Comparison of ENCODE assay signal across 9 cellular contexts in the genomic region with DNA sequence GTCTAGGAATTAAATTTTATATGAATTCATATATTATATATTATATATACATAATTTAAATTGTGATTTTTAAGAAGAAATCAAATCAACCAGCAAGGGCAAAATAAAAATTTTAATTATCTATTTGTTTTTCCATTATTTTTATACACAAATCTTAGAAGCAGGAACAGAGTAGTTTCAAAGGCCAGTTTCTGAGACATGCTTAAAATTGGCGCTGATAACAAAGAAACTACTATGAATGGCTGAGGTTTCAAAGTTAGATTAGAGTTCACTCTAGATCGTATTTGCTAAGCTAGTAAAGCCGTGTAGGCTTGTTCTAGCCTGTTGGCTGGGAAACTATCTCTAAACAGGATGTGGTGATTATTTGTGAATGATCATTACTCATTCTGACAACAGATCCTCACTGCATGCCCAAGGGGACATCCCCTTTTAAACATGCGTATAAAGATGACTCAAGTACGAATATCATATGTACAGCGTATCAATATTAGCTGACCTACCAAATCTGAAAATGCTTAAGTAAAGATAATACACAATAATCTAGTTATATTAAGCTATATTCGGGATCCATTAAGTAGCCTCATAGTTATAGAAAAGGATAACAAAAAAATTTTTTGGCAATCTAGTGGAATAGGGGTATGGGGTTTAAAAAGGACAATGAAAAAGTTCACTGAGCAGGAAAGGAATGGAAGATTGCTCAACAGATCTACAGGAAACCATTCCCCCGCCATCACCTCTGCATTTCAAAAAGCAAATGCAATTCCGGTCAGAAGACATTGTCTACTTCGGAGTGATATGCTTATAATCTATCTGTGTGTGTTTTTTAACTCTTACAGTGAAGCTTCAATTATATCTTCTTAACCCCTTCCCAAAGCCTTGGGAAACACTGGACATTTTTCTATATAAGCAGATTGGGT.
DNase-seq lines count a peak whose midpoint lies in the region; ATAC-seq lines count a peak whose summit lies in the region.
"Had no signal": no experiment of that assay in that cellular context is flagged by ENCODE, and none has a peak within 500 bp of the region (broad histone marks: within the 10 kb centered on the region; RNA-seq: fewer than 3 reads in every experiment).

No MANE protein-coding gene starts in this region.

- H3K4me3 Mint-ChIP-seq in activated CD4-positive, alpha-beta T cell treated with anti-CD3 and anti-CD28 coated beads, Interleukin-2, amount 10 ng/mL, durations not matched to agents 7 days and 5 days = no peak overlapping the region
- H3K4me3 Mint-ChIP-seq: neural crest cell had no signal

- DNase-seq in DMS53 treated with DMSO at 0.1 percent for 48 hours (lab: John Stamatoyannopoulos, UW; ENCODE audit: unreplicated experiment) (peak; percentile 72), left colon (no peak), G401 (ENCODE audit: low spot score) (no peak), NCI-H526 (lab: John Stamatoyannopoulos, UW) (no peak), NCI-H2227 treated with DMSO at 0.1 percent for 48 hours (lab: John Stamatoyannopoulos, UW) (no peak)
- peak; percentile 55 for DNase-seq in activated CD4-positive, alpha-beta T cell treated with anti-CD3 and anti-CD28 coated beads, Interleukin-2, amount 10 ng/mL, durations not matched to agents 7 days and 5 days

- in situ Hi-C loops in G401 (cut with HindIII; ENCODE audit: low sequenced_read_pairs) = no loop called here

- H3K27me3 Mint-ChIP-seq in activated CD4-positive, alpha-beta T cell treated with anti-CD3 and anti-CD28 coated beads, Interleukin-2, amount 10 ng/mL, durations not matched to agents 7 days and 5 days = no peaks in the 10 kb centered on the region

- peaks cover 30% of the 10 kb centered on the region for H3K4me1 Mint-ChIP-seq in activated CD4-positive, alpha-beta T cell treated with anti-CD3 and anti-CD28 coated beads, Interleukin-2, amount 10 ng/mL, durations not matched to agents 7 days and 5 days

- H3K27ac Mint-ChIP-seq in activated CD4-positive, alpha-beta T cell treated with anti-CD3 and anti-CD28 coated beads, Interleukin-2, amount 10 ng/mL, durations not matched to agents 7 days and 5 days = no peak overlapping the region

- POLR2A ChIA-PET in activated CD4-positive, alpha-beta T cell treated with anti-CD3 and anti-CD28 coated beads, Interleukin-2, amount 10 ng/mL, durations not matched to agents 7 days and 5 days (lab: Charles Lee) = interaction anchor here (0.7 kb wide), 1 partner anchor 381 kb away, joined by 6 read pairs; no protein-coding TSS in a partner anchor

- ATAC-seq in GM19351 (IDR thresholded peaks at IDR 0.05; ENCODE audit: unreplicated experiment) (peak; percentile 93), HG03460 (IDR thresholded peaks at IDR 0.05; ENCODE audit: unreplicated experiment) (peak; percentile 92), left colon (peak; percentile 34)

- intact Hi-C loops in left colon (cut with DNase I, micrococcal nuclease) = no loop called here

- peaks cover 2% of the 10 kb centered on the region for H3K36me3 Mint-ChIP-seq in activated CD4-positive, alpha-beta T cell treated with anti-CD3 and anti-CD28 coated beads, Interleukin-2, amount 10 ng/mL, durations not matched to agents 7 days and 5 days (ENCODE audit: low read depth)

- peaks cover 8% of the 10 kb centered on the region for H3K9me3 Mint-ChIP-seq in activated CD4-positive, alpha-beta T cell treated with anti-CD3 and anti-CD28 coated beads, Interleukin-2, amount 10 ng/mL, durations not matched to agents 7 days and 5 days

- CTCF ChIA-PET in activated CD4-positive, alpha-beta T cell treated with anti-CD3 and anti-CD28 coated beads, Interleukin-2, amount 10 ng/mL, durations not matched to agents 7 days and 5 days (lab: Charles Lee) = interaction anchor here (1.0 to 1.2 kb wide), 3 partner anchors 17 to 70 kb away, joined by 3 read pairs; no protein-coding TSS in a partner anchor

Comparison
In these comparisons a context has a peak if more than half of its experiments do, and no peak if none do; other contexts are left out.
1. DNase-seq: peak in DMS53 treated with DMSO at 0.1 percent for 48 hours (single experiment) and activated CD4-positive, alpha-beta T cell treated with anti-CD3 and anti-CD28 coated beads, Interleukin-2, amount 10 ng/mL, durations not matched to agents 7 days and 5 days (single experiment); none in left colon (0 of 2), G401 (single experiment), NCI-H526 (0 of 2) and NCI-H2227 treated with DMSO at 0.1 percent for 48 hours (single experiment).
2. ATAC-seq: peak in every context shown above with its lines; median percentile 93 in GM19351; 92 in HG03460; 34 in left colon.